Comparison of ENCODE assay signal across 8 cellular contexts in genomic region chr3:42071720-42072582, GRCh38. TPM values are rescaled to one million over a fixed set of nuclear protein-coding genes. Genes with fewer than 3 reads are reported as not detected.
A peak's percentile ranks its signal among the peaks of the same experiment; 100 is the strongest.
DNase-seq lines count a peak whose midpoint lies in the region; TF ChIP-seq lines count a peak whose summit lies in the region.

No MANE protein-coding gene starts in this region.

- H3K9me3 Mint-ChIP-seq in HFFc6 = no peaks in the 10 kb centered on the region

- no peak for TF ChIP-seq POLR2A in sigmoid colon (IDR thresholded peaks at IDR 0.05)

- H3K27ac ChIP-seq in sigmoid colon = peak overlapping the region; percentile 76 to 93 (median 87)

- peak overlapping the region in 3 of 4 donors; percentile 19 to 30 (median 27) for H3K4me3 ChIP-seq in sigmoid colon

- H3K9me3 ChIP-seq in sigmoid colon = no peaks in the 10 kb centered on the region

- no peak for TF ChIP-seq CTCF in HFFc6 (IDR thresholded peaks at IDR 0.05)
- no peak for TF ChIP-seq CTCF in sigmoid colon (IDR thresholded peaks at IDR 0.05)
- TF ChIP-seq CTCF in GM10266 (IDR thresholded peaks at IDR 0.05; ENCODE audit: control insufficient read depth, insufficient read depth, low read depth, missing control alignments) = no peak

- H3K27me3 ChIP-seq in sigmoid colon = no peaks in the 10 kb centered on the region

- intact Hi-C loops in sigmoid colon (cut with DNase I) = loop anchor here (10.0 kb wide), 1 partner anchor 1617 kb away; the partner anchor contains the start of gene RPL14

- 8 to 15% methylated on average over 14 of the region's 14 CpGs for WGBS in sigmoid colon, 2 donors

- H3K4me1 ChIP-seq in sigmoid colon = peaks cover 0 to 85% (median 76%) of the 10 kb centered on the region in 4 donors

- H3K27me3 Mint-ChIP-seq in HFFc6 (ENCODE audit: insufficient read depth) = peaks cover 3% of the 10 kb centered on the region; the same call in 1 of the 2 replicates

- TF ChIP-seq EP300 in sigmoid colon (IDR thresholded peaks at IDR 0.05) = peak in 3 of 4 donors; percentile 40 to 51 (median 48)

- DNase-seq in DMS79 treated with DMSO at 0.1 percent for 48 hours (lab: John Stamatoyannopoulos, UW) (peak; percentile 27), HFFc6 (peak; percentile 70), NCI-H345 (lab: John Stamatoyannopoulos, UW) (peak; percentile 70), astrocyte of the hippocampus (ENCODE audit: low read depth, low spot score) (peak; percentile 66), hypothalamus (lab: John Stamatoyannopoulos, UW) (peak in 46 of 51 donors; percentile 22 to 89 (median 76)), sigmoid colon (peak; percentile 96), GM10266 (ENCODE audit: extremely low spot score) (no peak)
- no peak for DNase-seq in activated T-cell treated with anti-CD3 and anti-CD28 coated beads, Interleukin-2, amount 50 U/mL, for 1 hour

- H3K4me1 Mint-ChIP-seq in HFFc6 (ENCODE audit: low read depth) = peaks cover 63% of the 10 kb centered on the region

- H3K27ac Mint-ChIP-seq in HFFc6 = peak overlapping the region; percentile 76

- H3K36me3 ChIP-seq in sigmoid colon = no peaks in the 10 kb centered on the region

- H3K4me3 Mint-ChIP-seq in HFFc6 = peak overlapping the region; percentile 74

- H3K36me3 Mint-ChIP-seq in HFFc6 (ENCODE audit: low read depth) = peaks cover 6% of the 10 kb centered on the region

RNA-seq across cellular contexts. Expression of gene TRAK1, which starts 19.2 kb away (rescaled TPM):
- 10 to 100 TPM; 50.6 to 54.3 (median 52.3) TPM for total RNA-seq in HFFc6 (2021; fragmentation: NEBNext Ultra II Directional; extraction: Animal tissue kit (Norgen Biotek cat#: 25700))
- 10 to 100 TPM; 17.6 to 42.7 (median 27.2) TPM for total RNA-seq in sigmoid colon
- 10 to 100 TPM; 31.8 to 39.5 (median 37.9) TPM for polyA plus RNA-seq in sigmoid colon

Comparison
In these comparisons a context has a peak if more than half of its experiments do, and no peak if none do; other contexts are left out.
1. DNase-seq: peak in DMS79 treated with DMSO at 0.1 percent for 48 hours (single experiment), HFFc6 (single experiment), NCI-H345 (single experiment), astrocyte of the hippocampus (single experiment), hypothalamus (46 of 51) and sigmoid colon (single experiment); none in activated T-cell treated with anti-CD3 and anti-CD28 coated beads, Interleukin-2, amount 50 U/mL, for 1 hour (single experiment) and GM10266 (single experiment).